Comparison of ENCODE assay signal across 8 cellular contexts in the genomic region with DNA sequence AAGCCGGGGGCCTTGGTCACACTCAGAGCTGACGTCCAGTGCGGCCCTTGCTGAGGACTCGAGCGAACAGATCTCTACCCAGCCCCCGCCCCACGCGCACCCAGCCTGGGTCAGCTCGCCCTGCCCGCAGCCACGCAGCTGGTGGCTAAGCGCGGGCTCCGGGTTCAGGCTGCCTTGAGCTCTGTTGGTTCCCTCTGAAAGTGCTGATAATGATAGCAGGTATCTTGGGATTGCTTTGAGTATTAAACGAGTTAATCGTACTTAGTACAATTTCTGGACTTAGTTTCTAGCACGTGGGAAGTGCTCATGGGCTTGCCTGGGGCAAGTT.
DNase-seq lines count a peak whose midpoint lies in the region; ATAC-seq and TF ChIP-seq lines count a peak whose summit lies in the region.

No MANE protein-coding gene starts in this region.

- peak; percentile 24 for TF ChIP-seq CTCF in activated CD8-positive, alpha-beta T cell treated with anti-CD3 and anti-CD28 coated beads for 36 hours (IDR thresholded peaks at IDR 0.05)
- peak in 1 of 5 experiments; percentile 4 for TF ChIP-seq CTCF in tibial nerve (IDR thresholded peaks at IDR 0.05)

- no peak overlapping the region for H3K27ac ChIP-seq in tibial nerve

- H3K4me1 ChIP-seq in tibial nerve: peaks cover 0 to 15% (median 7%) of the 10 kb centered on the region in 4 donors

- peaks cover 0 to 21% of the 10 kb centered on the region in 2 donors for H3K27me3 ChIP-seq in tibial nerve

- intact Hi-C loops in activated CD8-positive, alpha-beta T cell treated with anti-CD3 and anti-CD28 coated beads for 36 hours (cut with micrococcal nuclease): no loop called here
- intact Hi-C loops in left colon (cut with DNase I, micrococcal nuclease): no loop called here

- H3K36me3 ChIP-seq in tibial nerve: no peaks in the 10 kb centered on the region

- peak overlapping the region; percentile 41 for H3K27ac Mint-ChIP-seq in activated CD8-positive, alpha-beta T cell treated with anti-CD3 and anti-CD28 coated beads for 36 hours

- H3K4me3 ChIP-seq in tibial nerve: peak overlapping the region; percentile 32 to 64 (median 55)

- peak overlapping the region; percentile 79 for H3K4me3 Mint-ChIP-seq in activated T-cell treated with anti-CD3 and anti-CD28 coated beads, Interleukin-2, amount 50 U/mL, for 4 hours
- peak overlapping the region; percentile 72 for H3K4me3 Mint-ChIP-seq in activated CD8-positive, alpha-beta T cell treated with anti-CD3 and anti-CD28 coated beads for 36 hours

- H3K9me3 ChIP-seq in tibial nerve: no peaks in the 10 kb centered on the region

- no peak for DNase-seq in activated T-cell treated with anti-CD3 and anti-CD28 coated beads, Interleukin-2, amount 50 U/mL, for 4 hours
- DNase-seq in activated T-cell treated with anti-CD3 and anti-CD28 coated beads, Interleukin-2, amount 50 U/mL, for 1 hour: no peak
- no peak for DNase-seq in activated CD8-positive, alpha-beta T cell treated with anti-CD3 and anti-CD28 coated beads for 36 hours
- no peak for DNase-seq in left colon
- DNase-seq in tibial nerve (ENCODE audit: low spot score in 2 of 2): no peak
- no peak for DNase-seq in stimulated activated CD4-positive, alpha-beta T cell treated with anti-CD3 and anti-CD28 coated beads, Interleukin-1b, Interleukin-23, amount 100 ng/mL, for 48 hours
- no peak for DNase-seq in DMS79 treated with DMSO at 0.1 percent for 48 hours (lab: John Stamatoyannopoulos, UW)

- TF ChIP-seq POLR2A in tibial nerve (IDR thresholded peaks at IDR 0.05): no peak

- H3K9me3 Mint-ChIP-seq in activated T-cell treated with anti-CD3 and anti-CD28 coated beads, Interleukin-2, amount 50 U/mL, for 4 hours: no peaks in the 10 kb centered on the region
- H3K9me3 Mint-ChIP-seq in activated CD8-positive, alpha-beta T cell treated with anti-CD3 and anti-CD28 coated beads for 36 hours: no peaks in the 10 kb centered on the region

- POLR2A ChIA-PET in activated CD8-positive, alpha-beta T cell treated with anti-CD3 and anti-CD28 coated beads for 36 hours (lab: Charles Lee): interaction anchor here (0.9 to 1.4 kb wide), 3 partner anchors 105 to 457 kb away, joined by 3 to 5 read pairs (median 3); partner anchors contain the start of gene IDH3B

- peaks cover 15% of the 10 kb centered on the region for H3K27me3 Mint-ChIP-seq in activated T-cell treated with anti-CD3 and anti-CD28 coated beads, Interleukin-2, amount 50 U/mL, for 4 hours (ENCODE audit: low read depth)
- H3K27me3 Mint-ChIP-seq in activated CD8-positive, alpha-beta T cell treated with anti-CD3 and anti-CD28 coated beads for 36 hours: peaks cover 13% of the 10 kb centered on the region

- peaks cover 8% of the 10 kb centered on the region for H3K4me1 Mint-ChIP-seq in activated T-cell treated with anti-CD3 and anti-CD28 coated beads, Interleukin-2, amount 50 U/mL, for 4 hours (ENCODE audit: low read depth)
- peaks cover 8% of the 10 kb centered on the region for H3K4me1 Mint-ChIP-seq in activated CD8-positive, alpha-beta T cell treated with anti-CD3 and anti-CD28 coated beads for 36 hours (ENCODE audit: low read depth)

- TF ChIP-seq EP300 in tibial nerve (IDR thresholded peaks at IDR 0.05): no peak

- peak in 1 of 2 donors; percentile 39 for ATAC-seq in activated T-cell treated with anti-CD3 and anti-CD28 coated beads, Interleukin-2, amount 50 U/mL, for 4 hours
- no peak for ATAC-seq in activated CD8-positive, alpha-beta T cell treated with anti-CD3 and anti-CD28 coated beads for 36 hours
- ATAC-seq in left colon: peak; percentile 25
- ATAC-seq in GM19328 (IDR thresholded peaks at IDR 0.05; ENCODE audit: unreplicated experiment): no peak

- WGBS in tibial nerve, 2 donors: 9 to 22% methylated on average over 3 to 9 of the region's 17 CpGs

- no peaks in the 10 kb centered on the region for H3K36me3 Mint-ChIP-seq in activated T-cell treated with anti-CD3 and anti-CD28 coated beads, Interleukin-2, amount 50 U/mL, for 4 hours (ENCODE audit: insufficient read depth)
- H3K36me3 Mint-ChIP-seq in activated CD8-positive, alpha-beta T cell treated with anti-CD3 and anti-CD28 coated beads for 36 hours (ENCODE audit: low read depth): no peaks in the 10 kb centered on the region

- CTCF ChIA-PET in activated CD8-positive, alpha-beta T cell treated with anti-CD3 and anti-CD28 coated beads for 36 hours (lab: Charles Lee): interaction anchor here (0.6 to 3.1 kb wide), 31 partner anchors 10 to 406 kb away, joined by 3 to 11 read pairs (median 4); partner anchors contain the start of gene SNRPB
